In genomic region chr4:24422644-24423043, GRCh38 we compare ENCODE assay signal across 20 cellular contexts.
DNase-seq lines count a peak whose midpoint lies in the region; ATAC-seq, FAIRE-seq and TF ChIP-seq lines count a peak whose summit lies in the region.
"Had no signal": no experiment of that assay in that cellular context is flagged by ENCODE, and none has a peak within 500 bp of the region (broad histone marks: within the 10 kb centered on the region; RNA-seq: fewer than 3 reads in every experiment).

No MANE protein-coding gene starts in this region.

- H3K4me1 ChIP-seq in A549 = no peaks in the 10 kb centered on the region
- peaks cover 2% of the 10 kb centered on the region; the same call in 1 of the 2 replicates for H3K4me1 ChIP-seq in IMR-90 (ENCODE audit: control insufficient read depth, insufficient read depth, low read length)
- H3K4me1 ChIP-seq in H1 (replicated peaks in 1 of 4; ENCODE audit: control insufficient read depth in 3 of 4, insufficient read depth in 4 of 4, low read length in 3 of 4) = peaks cover 0 to 2% (median 0%) of the 10 kb centered on the region in 4 experiments; a peak in 2 of 7 replicates
- H3K4me1 ChIP-seq: Caco-2 had no signal

- H2BK20ac ChIP-seq in IMR-90 (ENCODE audit: low read depth, low read length) (no peak overlapping the region), H1 (ENCODE audit: low read length) (no peak overlapping the region)

- no peak for DNase-seq in A549 (ENCODE audit: low read depth in 1 of 2, low spot score in 1 of 2)
- no peak for DNase-seq in IMR-90
- no peak for DNase-seq in H1 (ENCODE audit: low read depth in 1 of 2, low spot score in 2 of 2)
- DNase-seq in stimulated activated CD4-positive, alpha-beta T cell treated with anti-CD3 and anti-CD28 coated beads, Interleukin-1b, Interleukin-23, amount 100 ng/mL, for 48 hours = no peak
- DNase-seq in OCI-M1 (lab: John Stamatoyannopoulos, UW) = no peak
- DNase-seq: 8988T; AML-193; Caco-2; Calu3; CD4-positive, alpha-beta T cell; CD8-positive, alpha-beta T cell; DMS79 treated with DMSO at 0.1 percent for 48 hours; GF-D8 had no signal

- intact Hi-C loops in IMR-90 (cut with micrococcal nuclease) = no loop called here

- H3K14ac ChIP-seq in IMR-90 (replicated peaks; ENCODE audit: low read depth, low read length) = no peak overlapping the region
- no peak overlapping the region for H3K14ac ChIP-seq in H1 (ENCODE audit: insufficient read length)

- H3K36me3 ChIP-seq in IMR-90 (ENCODE audit: control insufficient read depth, insufficient read depth, low read length) (no peaks in the 10 kb centered on the region), H1 (ENCODE audit: control insufficient read depth in 2 of 4, insufficient read depth in 4 of 4, low read length in 3 of 4) (no peaks in the 10 kb centered on the region)
- H3K36me3 ChIP-seq: BLaER1 treated with 17β-estradiol and CSF1 and Interleukin-3, amounts not matched to agents 10 nM and 100 nM had no signal

- no peak overlapping the region for H2AFZ ChIP-seq in IMR-90 (replicated peaks; ENCODE audit: low read length, poor library complexity)
- no peak overlapping the region for H2AFZ ChIP-seq in H1 (ENCODE audit: low read length)

- H2BK5ac ChIP-seq in IMR-90 (ENCODE audit: low read depth, low read length, poor library complexity, severe bottlenecking) (no peak overlapping the region), H1 (ENCODE audit: low read depth, low read length) (no peak overlapping the region)

- dilution Hi-C loops in IMR-90 (cut with HindIII; ENCODE audit: low sequenced_read_pairs, unreplicated experiment) = no loop called here

- H2BK15ac ChIP-seq in IMR-90 (ENCODE audit: low read depth, low read length) (no peak overlapping the region), H1 (ENCODE audit: low read length) (no peak overlapping the region)

- H3K56ac ChIP-seq in IMR-90 (ENCODE audit: extremely low read depth, insufficient read depth, low read length) = no peak overlapping the region
- no peak overlapping the region for H3K56ac ChIP-seq in H1 (replicated peaks; ENCODE audit: insufficient read length, low read depth, low read length)

- H4K20me1 ChIP-seq in IMR-90 (ENCODE audit: insufficient read depth, low read length) (no peaks in the 10 kb centered on the region), H1 (replicated peaks in 1 of 2; ENCODE audit: control insufficient read depth in 1 of 2, insufficient read depth in 2 of 2, low read length in 2 of 2) (no peaks in the 10 kb centered on the region)
- H4K20me1 ChIP-seq: BLaER1 treated with 17β-estradiol and CSF1 and Interleukin-3, amounts not matched to agents 10 nM and 100 nM had no signal

- no peak overlapping the region for H2BK12ac ChIP-seq in H1 (ENCODE audit: low read depth, low read length)

- H3K4me2 ChIP-seq in A549 (no peak overlapping the region), IMR-90 (ENCODE audit: low read depth, low read length) (no peak overlapping the region), H1 (ENCODE audit: insufficient read depth in 1 of 2, low read depth in 2 of 2, low read length in 2 of 2) (no peak overlapping the region)
- H3K4me2 ChIP-seq: BLaER1 treated with 17β-estradiol and CSF1 and Interleukin-3, amounts not matched to agents 10 nM and 100 nM had no signal

- in situ Hi-C loops in IMR-90 (cut with MboI; ENCODE audit: low sequenced_read_pairs) = loop anchor here (25.0 kb wide), 1 partner anchor 735 kb away; no protein-coding TSS in a partner anchor

- H3K9me1 ChIP-seq in IMR-90 (ENCODE audit: insufficient read depth, low read length) = no peaks in the 10 kb centered on the region

- FAIRE-seq in A549 (lab: Jason Lieb, UNC) (no peak), H1 (lab: Jason Lieb, UNC) (no peak)
- FAIRE-seq: A204.1, D721Med, G401.6, GM12891, GM19239 had no signal

- WGBS in A549 (ENCODE audit: missing lambda C conversion rate) = 12% methylated on average over 2 of the region's 2 CpGs
- WGBS in IMR-90 (ENCODE audit: extremely low coverage in 2 of 2, insufficient read length in 1 of 2), 2 experiments = no CpG with 5 or more reads among the region's 2 CpGs
- 97% methylated on average over 2 of the region's 2 CpGs; no CpG with 5 or more reads in 1 of the 2 experiments for WGBS in H1 (ENCODE audit: extremely low coverage in 1 of 2, insufficient coverage in 1 of 2, insufficient read length in 1 of 2, insufficient replicate concordance in 2 of 2, low coverage in 1 of 2, low lambda C conversion rate in 2 of 2, missing lambda C conversion rate in 1 of 2), 2 experiments

- TF ChIP-seq EP300 in A549 (IDR thresholded peaks at IDR 0.05) (no peak), H1 (IDR thresholded peaks at IDR 0.05; ENCODE audit: borderline replicate concordance in 1 of 2, low read depth in 2 of 2, low read length in 2 of 2) (no peak)

- no TSS peak for BruUV-seq in IMR-90 (replicated peaks; lab: Mats Ljungman, UMichigan)

- no peak overlapping the region for H4K91ac ChIP-seq in IMR-90 (ENCODE audit: insufficient read depth, low read depth, low read length)
- no peak overlapping the region for H4K91ac ChIP-seq in H1 (replicated peaks; ENCODE audit: insufficient read length, low read length)

- H3K23me2 ChIP-seq in H1 (ENCODE audit: low read depth, low read length) = no peaks in the 10 kb centered on the region

- H3K79me1 ChIP-seq in IMR-90 (ENCODE audit: low read depth in 1 of 2, low read length in 2 of 2) (no peaks in the 10 kb centered on the region), H1 (ENCODE audit: low read depth, low read length) (no peaks in the 10 kb centered on the region)

- H2BK120ac ChIP-seq in IMR-90 (ENCODE audit: low read depth, low read length) = no peak overlapping the region
- no peak overlapping the region for H2BK120ac ChIP-seq in H1 (replicated peaks; ENCODE audit: low read depth, low read length)

- ATAC-seq in A549 (no peak), IMR-90 (ENCODE audit: low read depth) (no peak)
- ATAC-seq: CD8-positive, alpha-beta T cell had no signal

- H3K18ac ChIP-seq in IMR-90 (ENCODE audit: low read depth, low read length) = no peak overlapping the region
- H3K18ac ChIP-seq in H1 (ENCODE audit: extremely low read depth, low read length) = no peak overlapping the region

- H3K23ac ChIP-seq in IMR-90 (ENCODE audit: low read depth, low read length) (no peak overlapping the region), H1 (ENCODE audit: insufficient read length) (no peak overlapping the region)

- POLR2A ChIA-PET in A549 (lab: Yijun Ruan, JAX) = no interaction called here
- POLR2A ChIA-PET in IMR-90 (lab: Charles Lee; ENCODE audit: unreplicated experiment) = no interaction called here
- POLR2A ChIA-PET in H1 (lab: Charles Lee; ENCODE audit: partially characterized antibody) = interaction anchor here (0.6 kb wide), 1 partner anchor 220 kb away, joined by 5 read pairs; no protein-coding TSS in a partner anchor

- H2AK9ac ChIP-seq in IMR-90 (replicated peaks; ENCODE audit: low read depth, low read length, poor library complexity) = no peak overlapping the region

- H2AK5ac ChIP-seq in IMR-90 (ENCODE audit: low read depth, low read length) (no peak overlapping the region), H1 (ENCODE audit: low read depth, low read length) (no peak overlapping the region)

- H3K4me3 ChIP-seq in A549 (no peak overlapping the region), IMR-90 (ENCODE audit: insufficient read depth, low read depth, low read length) (no peak overlapping the region), H1 (ENCODE audit: extremely low read depth in 1 of 4, insufficient read depth in 2 of 4, low read depth in 3 of 4, low read length in 4 of 4) (no peak overlapping the region)
- H3K4me3 ChIP-seq: BLaER1 treated with 17β-estradiol and CSF1 and Interleukin-3, amounts not matched to agents 10 nM and 100 nM had no signal

- H3K9me3 ChIP-seq in A549 = no peaks in the 10 kb centered on the region
- no peaks in the 10 kb centered on the region for H3K9me3 ChIP-seq in IMR-90 (ENCODE audit: control insufficient read depth, insufficient read depth, low read length)
- no peaks in the 10 kb centered on the region for H3K9me3 ChIP-seq in H1 (ENCODE audit: insufficient read depth in 2 of 2, low read depth in 1 of 2, low read length in 1 of 2)
- H3K9me3 ChIP-seq: BLaER1 treated with 17β-estradiol and CSF1 and Interleukin-3, amounts not matched to agents 10 nM and 100 nM; Caco-2 had no signal

- TF ChIP-seq RAD21 in A549 (conservative IDR thresholded peaks at IDR 0.05 in 1 of 2, IDR thresholded peaks at IDR 0.05 in 1 of 2) (no peak), IMR-90 (IDR thresholded peaks at IDR 0.05; ENCODE audit: low read length) (no peak), H1 (IDR thresholded peaks at IDR 0.05 in 1 of 2, conservative IDR thresholded peaks at IDR 0.05 in 1 of 2; ENCODE audit: low read depth in 2 of 2, low read length in 2 of 2) (no peak)

- no peak overlapping the region for H3K4ac ChIP-seq in IMR-90 (ENCODE audit: low read depth, low read length)
- no peak overlapping the region for H3K4ac ChIP-seq in H1 (replicated peaks; ENCODE audit: insufficient read length, low read depth, low read length)

- H3K27ac ChIP-seq in A549 (no peak overlapping the region), IMR-90 (ENCODE audit: insufficient read depth, low read length) (no peak overlapping the region), H1 (ENCODE audit: low read depth, low read length) (no peak overlapping the region)
- H3K27ac ChIP-seq: BLaER1 treated with 17β-estradiol and CSF1 and Interleukin-3, amounts not matched to agents 10 nM and 100 nM; C4-2B had no signal

- H4K8ac ChIP-seq in IMR-90 (ENCODE audit: low read depth in 2 of 2, low read length in 2 of 2) (no peak overlapping the region), H1 (ENCODE audit: extremely low read depth, insufficient read depth, low read length) (no peak overlapping the region)

- TF ChIP-seq CTCF in A549 (IDR thresholded peaks at IDR 0.05) (no peak), IMR-90 (conservative IDR thresholded peaks at IDR 0.05; ENCODE audit: low read depth, low read length) (no peak), H1 (IDR thresholded peaks at IDR 0.05; ENCODE audit: control extremely low read depth in 1 of 3, insufficient read depth in 1 of 3, low read depth in 1 of 3, low read length in 3 of 3) (no peak)

- CTCF ChIA-PET in A549 (lab: Yijun Ruan, JAX) = interaction anchor here (0.6 kb wide), 1 partner anchor 1681 kb away, joined by 3 read pairs; no protein-coding TSS in a partner anchor
- CTCF ChIA-PET in IMR-90 (lab: Yijun Ruan, JAX) = interaction anchor here (0.7 to 0.9 kb wide), 3 partner anchors 48 to 562 kb away, joined by 3 to 6 read pairs (median 4); no protein-coding TSS in a partner anchor
- CTCF ChIA-PET in H1 (lab: Charles Lee; ENCODE audit: partially characterized antibody) = interaction anchor here (0.9 to 2.6 kb wide), 9 partner anchors 10 to 609 kb away, joined by 3 to 7 read pairs (median 4); no protein-coding TSS in a partner anchor

- H3K9ac ChIP-seq in IMR-90 (ENCODE audit: low read depth, low read length) (no peak overlapping the region), H1 (replicated peaks in 1 of 4; ENCODE audit: extremely low read depth in 1 of 4, low read depth in 3 of 4, low read length in 3 of 4) (no peak overlapping the region)
- H3K9ac ChIP-seq: BLaER1 treated with 17β-estradiol and CSF1 and Interleukin-3, amounts not matched to agents 10 nM and 100 nM had no signal

- H3K27me3 ChIP-seq in IMR-90 (ENCODE audit: control insufficient read depth, insufficient read depth, low read length) = no peaks in the 10 kb centered on the region
- H3K27me3 ChIP-seq in H1 (replicated peaks in 1 of 4; ENCODE audit: control insufficient read depth in 3 of 4, extremely low read depth in 1 of 4, insufficient read depth in 3 of 4, low read length in 3 of 4) = no peaks in the 10 kb centered on the region
- H3K27me3 ChIP-seq: BLaER1 treated with 17β-estradiol and CSF1 and Interleukin-3, amounts not matched to agents 10 nM and 100 nM had no signal

- no peak overlapping the region for H4K5ac ChIP-seq in IMR-90 (ENCODE audit: low read depth, low read length)
- H4K5ac ChIP-seq in H1 (ENCODE audit: insufficient read length, low read depth, low read length) = no peak overlapping the region

- H3K79me2 ChIP-seq in H1 (ENCODE audit: control insufficient read depth in 1 of 2, insufficient read depth in 2 of 2, low read length in 2 of 2) = no peaks in the 10 kb centered on the region

- no peak for TF ChIP-seq POLR2A in A549 (IDR thresholded peaks at IDR 0.05; ENCODE audit: low read length)
- TF ChIP-seq POLR2A in IMR-90 (IDR thresholded peaks at IDR 0.05; ENCODE audit: low read depth, low read length) = no peak
- no peak for TF ChIP-seq POLR2A in H1 (IDR thresholded peaks at IDR 0.05; ENCODE audit: control extremely low read depth in 1 of 2, low read depth in 2 of 2, low read length in 2 of 2)

Comparison
In these comparisons a context has a peak if more than half of its experiments do, and no peak if none do; other contexts are left out.
1. Of the 18 proteins assayed by ChIP-seq in both H1 and A549: peak only in H1: none; only in A549: none; in both: MAFK; in neither: 17.